Comparison of ENCODE assay signal across 1 cellular context in the genomic region with DNA sequence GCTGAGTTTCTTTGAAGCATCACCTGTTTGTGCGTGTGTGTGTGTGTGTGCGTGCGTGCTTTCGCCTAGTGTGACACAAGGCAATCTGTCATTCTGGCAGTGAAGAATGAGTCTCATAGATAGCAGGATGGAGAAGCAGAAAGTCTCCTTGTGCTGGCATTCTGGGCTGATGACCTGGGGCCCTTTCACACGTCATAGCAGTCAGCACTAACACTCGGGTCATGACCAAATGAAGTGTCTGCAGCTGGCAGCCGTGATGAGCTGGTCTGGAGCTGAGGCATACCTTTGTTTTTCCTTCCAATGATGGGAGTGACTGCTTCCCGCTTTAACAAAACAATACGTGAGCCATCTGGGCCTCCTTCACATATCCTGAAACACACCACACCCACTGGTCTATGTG.
TF ChIP-seq lines count a peak whose summit lies in the region.

No MANE protein-coding gene starts in this region.

TF ChIP-seq in K562, 482 proteins besides CTCF, POLR2A, EP300 and RAD21 (continued from another document):
- TF ChIP-seq, protein P1, sequence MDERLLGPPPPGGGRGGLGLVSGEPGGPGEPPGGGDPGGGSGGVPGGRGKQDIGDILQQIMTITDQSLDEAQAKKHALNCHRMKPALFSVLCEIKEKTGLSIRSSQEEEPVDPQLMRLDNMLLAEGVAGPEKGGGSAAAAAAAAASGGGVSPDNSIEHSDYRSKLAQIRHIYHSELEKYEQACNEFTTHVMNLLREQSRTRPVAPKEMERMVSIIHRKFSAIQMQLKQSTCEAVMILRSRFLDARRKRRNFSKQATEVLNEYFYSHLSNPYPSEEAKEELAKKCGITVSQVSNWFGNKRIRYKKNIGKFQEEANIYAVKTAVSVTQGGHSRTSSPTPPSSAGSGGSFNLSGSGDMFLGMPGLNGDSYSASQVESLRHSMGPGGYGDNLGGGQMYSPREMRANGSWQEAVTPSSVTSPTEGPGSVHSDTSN (CRISPR knock-in tag; IDR thresholded peaks at IDR 0.05; ENCODE audit: low read depth), result no peak
- TF ChIP-seq, protein P1 (tag; conservative IDR thresholded peaks at IDR 0.05; ENCODE audit: low read depth), result peak; percentile 87
- TF ChIP-seq, protein P2, sequence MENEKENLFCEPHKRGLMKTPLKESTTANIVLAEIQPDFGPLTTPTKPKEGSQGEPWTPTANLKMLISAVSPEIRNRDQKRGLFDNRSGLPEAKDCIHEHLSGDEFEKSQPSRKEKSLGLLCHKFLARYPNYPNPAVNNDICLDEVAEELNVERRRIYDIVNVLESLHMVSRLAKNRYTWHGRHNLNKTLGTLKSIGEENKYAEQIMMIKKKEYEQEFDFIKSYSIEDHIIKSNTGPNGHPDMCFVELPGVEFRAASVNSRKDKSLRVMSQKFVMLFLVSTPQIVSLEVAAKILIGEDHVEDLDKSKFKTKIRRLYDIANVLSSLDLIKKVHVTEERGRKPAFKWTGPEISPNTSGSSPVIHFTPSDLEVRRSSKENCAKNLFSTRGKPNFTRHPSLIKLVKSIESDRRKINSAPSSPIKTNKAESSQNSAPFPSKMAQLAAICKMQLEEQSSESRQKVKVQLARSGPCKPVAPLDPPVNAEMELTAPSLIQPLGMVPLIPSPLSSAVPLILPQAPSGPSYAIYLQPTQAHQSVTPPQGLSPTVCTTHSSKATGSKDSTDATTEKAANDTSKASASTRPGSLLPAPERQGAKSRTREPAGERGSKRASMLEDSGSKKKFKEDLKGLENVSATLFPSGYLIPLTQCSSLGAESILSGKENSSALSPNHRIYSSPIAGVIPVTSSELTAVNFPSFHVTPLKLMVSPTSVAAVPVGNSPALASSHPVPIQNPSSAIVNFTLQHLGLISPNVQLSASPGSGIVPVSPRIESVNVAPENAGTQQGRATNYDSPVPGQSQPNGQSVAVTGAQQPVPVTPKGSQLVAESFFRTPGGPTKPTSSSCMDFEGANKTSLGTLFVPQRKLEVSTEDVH (IDR thresholded peaks at IDR 0.05; ENCODE audit: low read depth, partially characterized antibody), result no peak
- no peak for TF ChIP-seq CSDE1 (IDR thresholded peaks at IDR 0.05)
